Comparison of ENCODE assay signal across 8 cellular contexts in genomic region chr3:32685604-32686185, GRCh38. TPM values are rescaled to one million over a fixed set of nuclear protein-coding genes. Genes with fewer than 3 reads are reported as not detected.
A peak's percentile ranks its signal among the peaks of the same experiment; 100 is the strongest.
DNase-seq lines count a peak whose midpoint lies in the region; ATAC-seq and TF ChIP-seq lines count a peak whose summit lies in the region.

No MANE protein-coding gene starts in this region.

- TF ChIP-seq CTCF in C4-2B (conservative IDR thresholded peaks at IDR 0.05) (no peak; the same call in 1 of the 2 replicates), OCI-LY7 (conservative IDR thresholded peaks at IDR 0.05; ENCODE audit: low read length) (no peak), nephron (IDR thresholded peaks at IDR 0.05; ENCODE audit: unreplicated experiment in 3 of 3) (no peak)

- peaks cover 4% of the 10 kb centered on the region; the same call in 1 of the 2 replicates for H4K20me1 ChIP-seq in OCI-LY7 (ENCODE audit: insufficient read depth, low read length)

- ATAC-seq in GM21447 (IDR thresholded peaks at IDR 0.05; ENCODE audit: unreplicated experiment) = peak; percentile 9
- ATAC-seq in effector memory CD8-positive, alpha-beta T cell (replicated peaks) = no peak
- no peak for ATAC-seq in HG03442 (IDR thresholded peaks at IDR 0.05; ENCODE audit: unreplicated experiment)
- no peak for ATAC-seq in GM18867 (IDR thresholded peaks at IDR 0.05; ENCODE audit: unreplicated experiment)

- CTCF ChIA-PET in OCI-LY7 (lab: Charles Lee; ENCODE audit: unreplicated experiment) = interaction anchor here (1.0 kb wide), 1 partner anchor 12 kb away, joined by 3 read pairs; no protein-coding TSS in a partner anchor

- H3K9me3 ChIP-seq in OCI-LY7 (ENCODE audit: low read length) = no peaks in the 10 kb centered on the region

- no peaks in the 10 kb centered on the region for H3K9me2 ChIP-seq in OCI-LY7 (ENCODE audit: insufficient read depth, low read length)

- peaks cover 31% of the 10 kb centered on the region for H3K36me3 Mint-ChIP-seq in effector memory CD8-positive, alpha-beta T cell (ENCODE audit: insufficient read depth)
- peaks cover 14% of the 10 kb centered on the region for H3K36me3 Mint-ChIP-seq in nephron (ENCODE audit: low read depth)

- POLR2A ChIA-PET in OCI-LY7 (lab: Charles Lee) = interaction anchor here (0.6 to 1.8 kb wide), 9 partner anchors 12 to 756 kb away, joined by 3 to 7 read pairs (median 3); no protein-coding TSS in a partner anchor

- peak overlapping the region; percentile 89 to 93 for H3K4me3 Mint-ChIP-seq in effector memory CD8-positive, alpha-beta T cell
- H3K4me3 Mint-ChIP-seq in nephron = peak overlapping the region; percentile 93 to 96 (median 96)

- no peak for DNase-seq in OCI-LY7 (ENCODE audit: low spot score)
- no peak for DNase-seq in effector memory CD8-positive, alpha-beta T cell
- DNase-seq in HuH-7 (ENCODE audit: low spot score) = no peak

- peaks cover 21 to 36% of the 10 kb centered on the region in 2 donors for H3K4me1 Mint-ChIP-seq in effector memory CD8-positive, alpha-beta T cell (ENCODE audit: low read depth in 2 of 2)
- peaks cover 25% of the 10 kb centered on the region for H3K4me1 Mint-ChIP-seq in nephron

- H3K79me2 ChIP-seq in OCI-LY7 (ENCODE audit: insufficient read depth, low read depth, low read length) = peaks cover 48% of the 10 kb centered on the region

- peak overlapping the region; percentile 88 for H3K27ac ChIP-seq in C4-2B
- peak overlapping the region; percentile 60 for H3K27ac ChIP-seq in OCI-LY7 (ENCODE audit: low read depth, low read length, poor library complexity, severe bottlenecking)

- no peaks in the 10 kb centered on the region for H3K27me3 Mint-ChIP-seq in effector memory CD8-positive, alpha-beta T cell
- H3K27me3 Mint-ChIP-seq in nephron (ENCODE audit: low read depth) = no peaks in the 10 kb centered on the region

- H3K4me3 ChIP-seq in OCI-LY7 (ENCODE audit: low read depth, low read length, poor library complexity, severe bottlenecking) = peak overlapping the region; percentile 97

- intact Hi-C loops in OCI-LY7 (cut with micrococcal nuclease; ENCODE audit: unreplicated experiment) = loop anchor here (10.0 kb wide), 1 partner anchor 311 kb away; no protein-coding TSS in a partner anchor

- H3K36me3 ChIP-seq in OCI-LY7 (ENCODE audit: insufficient read depth, low read length) = peaks cover 27% of the 10 kb centered on the region

- peak overlapping the region; percentile 99 for H3K4me2 ChIP-seq in OCI-LY7 (ENCODE audit: low read length)

- no peaks in the 10 kb centered on the region for H3K9me3 Mint-ChIP-seq in effector memory CD8-positive, alpha-beta T cell
- no peaks in the 10 kb centered on the region for H3K9me3 Mint-ChIP-seq in nephron

- peaks cover 22% of the 10 kb centered on the region for H3K4me1 ChIP-seq in OCI-LY7 (ENCODE audit: insufficient read depth, low read length, poor library complexity, severe bottlenecking)

- BruUV-seq in OCI-LY7 (replicated peaks; lab: Mats Ljungman, UMichigan) = TSS peak; percentile 72

- H2AFZ ChIP-seq in OCI-LY7 (ENCODE audit: low read length) = peak overlapping the region; percentile 97

- peak overlapping the region; percentile 92 to 95 for H3K27ac Mint-ChIP-seq in effector memory CD8-positive, alpha-beta T cell
- H3K27ac Mint-ChIP-seq in nephron = peak overlapping the region; percentile 95 to 98 (median 98)

RNA-seq across cellular contexts. Expression of gene CNOT10, which starts 0.7 kb away (rescaled TPM):
- total RNA-seq in OCI-LY7 (2014; rRNA removed; shearing (Covaris generic)) = 50.2 and 56.1 TPM in 2 replicates
- total RNA-seq in OCI-LY7 (2022) = 60.3 and 67.6 TPM in 2 replicates
